ENCODE assay signal across 16 cellular contexts in the genomic region with DNA sequence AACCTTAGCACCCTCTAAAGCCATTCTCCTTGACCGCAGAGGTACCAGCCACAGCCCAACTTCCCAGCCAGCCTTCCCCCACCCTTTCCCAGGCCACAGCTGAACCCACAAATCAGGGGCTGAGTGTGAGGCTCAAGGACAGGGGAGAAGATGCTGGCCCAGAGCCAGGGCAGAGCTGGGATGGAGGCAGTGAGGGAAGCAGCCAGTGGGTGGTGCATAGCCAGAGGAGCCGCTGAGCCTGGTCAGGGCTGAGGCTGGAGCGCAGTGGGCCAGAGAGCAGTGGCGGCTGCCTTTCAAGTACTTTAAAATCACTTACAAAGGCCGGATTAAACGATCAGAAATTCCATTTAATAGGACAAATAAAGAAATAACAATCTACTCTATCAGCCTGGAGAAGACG. TPM values are rescaled to one million over a fixed set of nuclear protein-coding genes. Genes with fewer than 3 reads are reported as not detected.
A peak's percentile ranks its signal among the peaks of the same experiment; 100 is the strongest.
DNase-seq lines count a peak whose midpoint lies in the region; ATAC-seq and TF ChIP-seq lines count a peak whose summit lies in the region.
"Had no signal": no experiment of that assay in that cellular context is flagged by ENCODE, and none has a peak within 500 bp of the region (broad histone marks: within the 10 kb centered on the region; RNA-seq: fewer than 3 reads in every experiment).

No MANE protein-coding gene starts in this region.

- no peak overlapping the region for H3K4me3 Mint-ChIP-seq in activated T-cell treated with anti-CD3 and anti-CD28 coated beads, Interleukin-2, amount 50 U/mL, for 4 hours
- H3K4me3 Mint-ChIP-seq: activated naive CD8-positive, alpha-beta T cell; CD4-positive, CD25-positive, alpha-beta regulatory T cell had no signal

- TF ChIP-seq POLR2A in sigmoid colon (IDR thresholded peaks at IDR 0.05), result no peak

- H3K36me3 Mint-ChIP-seq in activated T-cell treated with anti-CD3 and anti-CD28 coated beads, Interleukin-2, amount 50 U/mL, for 4 hours (ENCODE audit: insufficient read depth), result peaks cover 10% of the 10 kb centered on the region

- H3K27ac ChIP-seq in sigmoid colon, result no peak overlapping the region

- H3K4me3 ChIP-seq in fibroblast of the aortic adventitia (ENCODE audit: low read depth, low read length), result no peak overlapping the region
- no peak overlapping the region for H3K4me3 ChIP-seq in sigmoid colon
- H3K4me3 ChIP-seq: mucosa of descending colon had no signal

- no peaks in the 10 kb centered on the region for H3K4me1 ChIP-seq in sigmoid colon

- ATAC-seq in stimulated activated naive CD8-positive, alpha-beta T cell treated with anti-CD3 and anti-CD28 coated beads, Interleukin-15, Interleukin-2, amounts not matched to agents 100 U/mL and 50 U/mL, for 24 hours, result no peak
- ATAC-seq in activated T-cell treated with anti-CD3 and anti-CD28 coated beads, Interleukin-2, amount 50 U/mL, for 4 hours, result no peak
- ATAC-seq: mucosa of descending colon had no signal

- DNase-seq in NCI-H1417 (lab: John Stamatoyannopoulos, UW), result peak; percentile 9 to 54 (median 49)
- DNase-seq in NCI-H1417 treated with DMSO at 0.1 percent for 48 hours (lab: John Stamatoyannopoulos, UW), result no peak
- peak; percentile 99 for DNase-seq in NCI-H510A treated with DMSO at 0.1 percent for 48 hours (lab: John Stamatoyannopoulos, UW)
- DNase-seq in fibroblast of the aortic adventitia (ENCODE audit: low read depth), result peak; percentile 2
- peak; percentile 71 for DNase-seq in sigmoid colon
- no peak for DNase-seq in stimulated activated naive CD8-positive, alpha-beta T cell treated with anti-CD3 and anti-CD28 coated beads, Interleukin-15, Interleukin-2, amounts not matched to agents 100 U/mL and 50 U/mL, for 24 hours
- DNase-seq in activated T-cell treated with anti-CD3 and anti-CD28 coated beads, Interleukin-2, amount 50 U/mL, for 4 hours, result no peak
- no peak for DNase-seq in dermis blood vessel endothelial cell
- DNase-seq: activated CD4-positive, alpha-beta T cell treated with anti-CD3 and anti-CD28 coated beads for 4 hours; CD4-positive, CD25-positive, alpha-beta regulatory T cell; cerebellar nuclear complex; mucosa of descending colon; NCI-H2081; stimulated activated CD4-positive, alpha-beta T cell treated with anti-CD3 and anti-CD28 coated beads, Interleukin-12 subunit alpha, Interleukin-12 subunit beta, amount 100 ng/mL, for 4 hours; T-helper 9 cell had no signal

- H3K27me3 ChIP-seq in sigmoid colon, result no peaks in the 10 kb centered on the region

- no peak for TF ChIP-seq EP300 in sigmoid colon (IDR thresholded peaks at IDR 0.05)

- H3K36me3 ChIP-seq in sigmoid colon, result peaks cover 0 to 20% (median 4%) of the 10 kb centered on the region in 4 donors

- H3K27me3 Mint-ChIP-seq in activated T-cell treated with anti-CD3 and anti-CD28 coated beads, Interleukin-2, amount 50 U/mL, for 4 hours (ENCODE audit: low read depth), result no peaks in the 10 kb centered on the region
- H3K27me3 Mint-ChIP-seq: activated naive CD8-positive, alpha-beta T cell; CD4-positive, CD25-positive, alpha-beta regulatory T cell had no signal

- no peaks in the 10 kb centered on the region for H3K9me3 Mint-ChIP-seq in activated T-cell treated with anti-CD3 and anti-CD28 coated beads, Interleukin-2, amount 50 U/mL, for 4 hours
- H3K9me3 Mint-ChIP-seq: CD4-positive, CD25-positive, alpha-beta regulatory T cell had no signal

- TF ChIP-seq CTCF in fibroblast of the aortic adventitia (IDR thresholded peaks at IDR 0.05; ENCODE audit: insufficient read depth, low read length) (no peak), sigmoid colon (IDR thresholded peaks at IDR 0.05) (no peak)

- intact Hi-C loops in sigmoid colon (cut with DNase I), result no loop called here

- H3K4me1 Mint-ChIP-seq in activated T-cell treated with anti-CD3 and anti-CD28 coated beads, Interleukin-2, amount 50 U/mL, for 4 hours (ENCODE audit: low read depth), result no peaks in the 10 kb centered on the region

- no peaks in the 10 kb centered on the region for H3K9me3 ChIP-seq in sigmoid colon
- H3K9me3 ChIP-seq: mucosa of descending colon had no signal

- WGBS in sigmoid colon, 2 donors, result 79 to 90% methylated on average over 7 of the region's 7 CpGs

RNA-seq across cellular contexts. Expression of a gene that starts 36.3 kb away (rescaled TPM):
- total RNA-seq in fibroblast of the aortic adventitia (ENCODE audit: low replicate concordance) (19.8 and 29.2 TPM in 2 replicates), sigmoid colon (10 to 100 TPM; 32.3 to 67.0 (median 40.9) TPM), dermis blood vessel endothelial cell (13.0 and 16.5 TPM in 2 replicates)
- 10 to 100 TPM; 23.6 to 40.9 (median 27.6) TPM for polyA plus RNA-seq in sigmoid colon
- 10 to 100 TPM; 40.4 to 50.5 (median 43.2) TPM for total RNA-seq in activated T-cell treated with anti-CD3 and anti-CD28 coated beads, Interleukin-2, amount 50 U/mL, for 4 hours

Comparison
In these comparisons a context has a peak if more than half of its experiments do, and no peak if none do; other contexts are left out.
1. DNase-seq: peak in NCI-H1417 (3 of 3), NCI-H510A treated with DMSO at 0.1 percent for 48 hours (single experiment), fibroblast of the aortic adventitia (single experiment) and sigmoid colon (single experiment); none in NCI-H1417 treated with DMSO at 0.1 percent for 48 hours (single experiment), stimulated activated naive CD8-positive, alpha-beta T cell treated with anti-CD3 and anti-CD28 coated beads, Interleukin-15, Interleukin-2, amounts not matched to agents 100 U/mL and 50 U/mL, for 24 hours (single experiment), activated T-cell treated with anti-CD3 and anti-CD28 coated beads, Interleukin-2, amount 50 U/mL, for 4 hours (single experiment) and dermis blood vessel endothelial cell (single experiment).